8 cellular contexts compared by ENCODE assay signal in the genomic region with DNA sequence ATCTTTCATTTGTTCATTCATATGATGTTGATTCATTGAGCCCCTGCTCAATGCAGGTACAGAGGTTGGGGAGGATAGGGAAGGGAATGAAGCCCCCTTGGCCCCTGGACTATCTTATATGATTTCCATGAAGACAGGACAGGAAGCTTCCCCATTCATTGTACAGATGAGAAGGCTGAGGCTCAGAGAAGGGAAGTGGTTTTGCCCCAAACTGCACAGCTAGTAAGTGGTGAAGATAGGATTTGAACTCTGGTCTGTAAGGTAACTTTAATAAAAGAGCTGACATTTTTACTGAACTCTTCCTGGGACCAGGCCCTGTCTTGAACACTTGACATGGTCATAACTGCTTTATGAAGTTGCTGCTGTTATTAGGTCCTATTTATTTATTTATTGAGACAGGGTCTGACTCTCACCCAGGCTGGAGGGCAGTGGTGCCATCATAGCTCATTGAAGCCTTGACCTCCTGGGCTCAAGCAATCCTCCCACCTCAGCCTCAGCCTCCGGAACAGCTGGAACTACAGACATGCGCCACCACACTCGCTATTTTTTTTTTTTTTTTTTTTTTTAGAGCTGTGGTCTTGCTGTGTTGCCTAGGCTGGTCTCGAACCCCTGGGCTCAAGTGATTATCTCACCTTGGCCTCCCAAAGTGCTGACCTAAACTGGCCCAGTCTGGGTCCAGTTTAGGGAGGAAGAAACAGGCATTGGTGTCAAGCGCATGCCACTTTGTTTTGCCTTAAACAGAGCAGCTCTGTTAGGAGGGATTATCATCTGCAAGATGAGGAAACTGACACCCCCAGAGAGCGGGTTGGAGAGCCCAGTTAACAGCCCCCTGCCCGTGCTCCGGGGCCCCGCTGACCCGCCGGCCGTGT.
A peak's percentile ranks its signal among the peaks of the same experiment; 100 is the strongest.
DNase-seq lines count a peak whose midpoint lies in the region; TF ChIP-seq lines count a peak whose summit lies in the region.

No MANE protein-coding gene starts in this region.

- peaks cover 20% of the 10 kb centered on the region for H3F3A ChIP-seq in Loucy (ENCODE audit: low read depth)

- no peaks in the 10 kb centered on the region for H3K79me2 ChIP-seq in Loucy (ENCODE audit: insufficient read depth, low read length)

- no peaks in the 10 kb centered on the region for H3K9me3 ChIP-seq in Loucy (ENCODE audit: insufficient read depth, low read depth, low read length)

- H3K36me3 Mint-ChIP-seq in nephron progenitor cell (ENCODE audit: low read depth): no peaks in the 10 kb centered on the region

- H3K9ac ChIP-seq in Loucy (ENCODE audit: low read depth, low read length, poor library complexity, severe bottlenecking): peak overlapping the region; percentile 73

- peak overlapping the region; percentile 86 for H3K4me2 ChIP-seq in Loucy (ENCODE audit: low read depth, low read length, poor library complexity, severe bottlenecking)

- no peak for TF ChIP-seq CTCF in C4-2B (conservative IDR thresholded peaks at IDR 0.05)
- TF ChIP-seq CTCF in Loucy (conservative IDR thresholded peaks at IDR 0.05; ENCODE audit: low read length): no peak
- TF ChIP-seq CTCF in choroid plexus epithelial cell (conservative IDR thresholded peaks at IDR 0.05; ENCODE audit: low read depth, low read length): no peak
- TF ChIP-seq CTCF in nephron progenitor cell (IDR thresholded peaks at IDR 0.05): no peak

- peaks cover 35% of the 10 kb centered on the region for H3K4me1 Mint-ChIP-seq in nephron progenitor cell

- H3K27ac ChIP-seq in C4-2B: peak overlapping the region; percentile 73

- DNase-seq in choroid plexus epithelial cell (ENCODE audit: low read depth) (no peak), nephron progenitor cell (no peak), NCI-H1048 (lab: John Stamatoyannopoulos, UW) (no peak), GM19240 (ENCODE audit: insufficient read length, low spot score) (no peak), NCI-H1092 (lab: John Stamatoyannopoulos, UW) (no peak), NAMALWA (ENCODE audit: low spot score) (no peak)

- H3K9me2 ChIP-seq in Loucy (replicated peaks; ENCODE audit: low read depth, low read length): no peaks in the 10 kb centered on the region

- H3K27me3 ChIP-seq in Loucy (ENCODE audit: insufficient read depth, low read length, poor library complexity, severe bottlenecking): peaks cover 10% of the 10 kb centered on the region

- H3K9me3 Mint-ChIP-seq in nephron progenitor cell: no peaks in the 10 kb centered on the region

- H3K4me1 ChIP-seq in Loucy (ENCODE audit: insufficient read depth, low read length, poor library complexity, severe bottlenecking): peaks cover 34% of the 10 kb centered on the region

- H3K4me3 Mint-ChIP-seq in nephron progenitor cell: peak overlapping the region; percentile 65

- H2AFZ ChIP-seq in Loucy (ENCODE audit: low read length): peak overlapping the region; percentile 80

- H4K20me1 ChIP-seq in Loucy (ENCODE audit: insufficient read depth, low read length, poor library complexity, severe bottlenecking): no peaks in the 10 kb centered on the region

- H3K27me3 Mint-ChIP-seq in nephron progenitor cell (ENCODE audit: low read depth, poor library complexity): peaks cover 6% of the 10 kb centered on the region

- no peaks in the 10 kb centered on the region for H3K36me3 ChIP-seq in Loucy (ENCODE audit: insufficient read depth, low read length)

- no peak overlapping the region for H3K27ac Mint-ChIP-seq in nephron progenitor cell

- H3K4me3 ChIP-seq in Loucy (ENCODE audit: low read length, poor library complexity, severe bottlenecking) (peak overlapping the region; percentile 81), choroid plexus epithelial cell (ENCODE audit: low read depth, low read length) (peak overlapping the region; percentile 61)
